In the genomic region with DNA sequence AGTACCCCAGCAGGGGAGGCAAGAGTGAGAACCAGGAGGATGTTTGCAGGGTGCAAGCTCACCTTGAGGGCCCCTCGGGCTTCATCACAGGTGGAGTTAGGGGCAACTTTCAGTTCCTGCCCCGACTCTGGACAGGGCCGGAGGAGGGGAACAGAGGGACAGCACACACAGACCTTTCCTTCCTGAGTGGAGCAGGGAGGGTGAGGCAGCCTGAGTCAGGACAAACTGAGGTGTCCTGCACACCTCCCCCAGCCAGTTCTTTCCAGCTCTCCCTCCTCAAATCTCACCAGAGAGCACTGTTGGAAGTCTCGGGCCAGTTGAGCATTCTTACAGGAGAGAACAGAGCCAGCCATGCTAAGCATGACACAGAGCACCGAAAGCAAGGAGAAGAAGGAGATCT, we compare ENCODE assay signal across 9 cellular contexts. TPM values are rescaled to one million over a fixed set of nuclear protein-coding genes. Genes with fewer than 3 reads are reported as not detected.
DNase-seq lines count a peak whose midpoint lies in the region; ATAC-seq and TF ChIP-seq lines count a peak whose summit lies in the region.
"Had no signal": no experiment of that assay in that cellular context is flagged by ENCODE, and none has a peak within 500 bp of the region (broad histone marks: within the 10 kb centered on the region; RNA-seq: fewer than 3 reads in every experiment).

No MANE protein-coding gene starts in this region.

- TF ChIP-seq CTCF in OCI-LY1 (IDR thresholded peaks at IDR 0.05; ENCODE audit: low read length) (no peak), neural crest cell (conservative IDR thresholded peaks at IDR 0.05) (no peak), GM10248 (IDR thresholded peaks at IDR 0.05; ENCODE audit: control extremely low read depth, extremely low read depth, low read depth, missing control alignments) (no peak)

- peaks cover 11% of the 10 kb centered on the region for H3K36me3 ChIP-seq in CD8-positive, alpha-beta memory T cell (ENCODE audit: insufficient read depth, low read length)
- H3K36me3 ChIP-seq in OCI-LY1 (ENCODE audit: insufficient read depth, low read length) (peaks cover 13% of the 10 kb centered on the region; the same call in 1 of the 2 replicates), duodenal mucosa (ENCODE audit: control insufficient read depth in 1 of 2, insufficient read depth in 2 of 2, low read length in 2 of 2) (peaks cover 11 to 16% of the 10 kb centered on the region in 2 donors)

- peaks cover 7% of the 10 kb centered on the region for H3K4me1 ChIP-seq in CD8-positive, alpha-beta memory T cell (ENCODE audit: insufficient read depth, low read length)
- peaks cover 44% of the 10 kb centered on the region for H3K4me1 ChIP-seq in OCI-LY1 (ENCODE audit: insufficient read depth, low read length, severe bottlenecking)
- peaks cover 29% of the 10 kb centered on the region in 2 donors for H3K4me1 ChIP-seq in duodenal mucosa (ENCODE audit: control insufficient read depth in 1 of 2, insufficient read depth in 2 of 2, low read length in 2 of 2)

- POLR2A ChIA-PET in CD8-positive, alpha-beta memory T cell (lab: Charles Lee), result interaction anchor here (0.6 kb wide), 1 partner anchor 12 kb away, joined by 4 read pairs; no protein-coding TSS in a partner anchor
- POLR2A ChIA-PET in GM10248 (lab: Yijun Ruan, JAX), result no interaction called here

- DNase-seq in CD8-positive, alpha-beta memory T cell, result no peak
- no peak for DNase-seq in neural crest cell (ENCODE audit: low read depth, low spot score)
- no peak for DNase-seq in GM10248 (ENCODE audit: extremely low spot score)
- no peak for DNase-seq in central memory CD4-positive, alpha-beta T cell
- DNase-seq: T-helper 9 cell had no signal

- H3K36me3 Mint-ChIP-seq in CD8-positive, alpha-beta memory T cell, result peaks cover 6 to 25% (median 8%) of the 10 kb centered on the region in 3 donors
- peaks cover 6% of the 10 kb centered on the region for H3K36me3 Mint-ChIP-seq in neural crest cell (ENCODE audit: low read depth)

- H3K9me3 ChIP-seq in CD8-positive, alpha-beta memory T cell (ENCODE audit: low read length), result no peaks in the 10 kb centered on the region
- no peaks in the 10 kb centered on the region for H3K9me3 ChIP-seq in OCI-LY1 (ENCODE audit: low read length)
- no peaks in the 10 kb centered on the region for H3K9me3 ChIP-seq in duodenal mucosa (ENCODE audit: control insufficient read depth in 1 of 2, low read length in 2 of 2)

- ATAC-seq in GM18519 (IDR thresholded peaks at IDR 0.05; ENCODE audit: low FRiP score, unreplicated experiment) (no peak), GM21515 (IDR thresholded peaks at IDR 0.05; ENCODE audit: unreplicated experiment) (no peak)

- peak overlapping the region; percentile 51 for H3K27ac ChIP-seq in CD8-positive, alpha-beta memory T cell (ENCODE audit: low read depth, low read length)
- peak overlapping the region; percentile 55 for H3K27ac ChIP-seq in OCI-LY1 (ENCODE audit: low read depth, low read length, poor library complexity, severe bottlenecking)
- no peak overlapping the region for H3K27ac ChIP-seq in duodenal mucosa (ENCODE audit: low read depth, low read length)

- no peaks in the 10 kb centered on the region for H3K27me3 Mint-ChIP-seq in CD8-positive, alpha-beta memory T cell
- H3K27me3 Mint-ChIP-seq in neural crest cell (ENCODE audit: low read depth), result no peaks in the 10 kb centered on the region

- peak overlapping the region; percentile 86 for H3K4me2 ChIP-seq in OCI-LY1 (ENCODE audit: low read length)

- H3K9ac ChIP-seq in OCI-LY1 (ENCODE audit: low read length) (peak overlapping the region; percentile 68; the same call in 1 of the 2 replicates), duodenal mucosa (ENCODE audit: low read depth in 1 of 2, low read length in 2 of 2) (no peak overlapping the region)

- peak overlapping the region in 4 of 8 donors; percentile 6 to 80 (median 56) for H3K27ac Mint-ChIP-seq in CD8-positive, alpha-beta memory T cell
- peak overlapping the region; percentile 93 for H3K27ac Mint-ChIP-seq in neural crest cell (ENCODE audit: unreplicated experiment)

- H3K4me1 Mint-ChIP-seq in CD8-positive, alpha-beta memory T cell, result peaks cover 26 to 39% (median 38%) of the 10 kb centered on the region in 3 donors
- H3K4me1 Mint-ChIP-seq in neural crest cell, result peaks cover 50% of the 10 kb centered on the region

- no peaks in the 10 kb centered on the region for H3F3A ChIP-seq in OCI-LY1 (ENCODE audit: insufficient read depth, low read length)

- CTCF ChIA-PET in CD8-positive, alpha-beta memory T cell (lab: Charles Lee), result interaction anchor here (6.6 to 7.1 kb wide), 2 partner anchors 7 to 69 kb away, joined by 79 to 116 read pairs; partner anchors contain the start of genes RUSC1 and SCAMP3
- CTCF ChIA-PET in GM10248 (lab: Yijun Ruan, JAX), result interaction anchor here (5.4 to 9.8 kb wide), 2 partner anchors 15 to 71 kb away, joined by 150 to 154 read pairs; partner anchors contain the start of genes CLK2 and RUSC1

- no peaks in the 10 kb centered on the region for H3K9me3 Mint-ChIP-seq in CD8-positive, alpha-beta memory T cell
- no peaks in the 10 kb centered on the region for H3K9me3 Mint-ChIP-seq in neural crest cell

- peak overlapping the region in 6 of 7 donors; percentile 44 to 84 (median 76) for H3K4me3 Mint-ChIP-seq in CD8-positive, alpha-beta memory T cell
- H3K4me3 Mint-ChIP-seq in neural crest cell, result peak overlapping the region; percentile 88

- H3K9me2 ChIP-seq in OCI-LY1 (ENCODE audit: low read depth, low read length), result no peaks in the 10 kb centered on the region

- H3K79me2 ChIP-seq in OCI-LY1 (ENCODE audit: insufficient read depth, low read length), result no peaks in the 10 kb centered on the region

- H3K27me3 ChIP-seq in CD8-positive, alpha-beta memory T cell (ENCODE audit: insufficient read depth, low read length, poor library complexity, severe bottlenecking), result no peaks in the 10 kb centered on the region
- no peaks in the 10 kb centered on the region for H3K27me3 ChIP-seq in OCI-LY1 (ENCODE audit: insufficient read depth, low read length)
- H3K27me3 ChIP-seq in duodenal mucosa (ENCODE audit: control insufficient read depth in 1 of 2, insufficient read depth in 2 of 2, low read length in 2 of 2), result no peaks in the 10 kb centered on the region

- H2AFZ ChIP-seq in OCI-LY1 (ENCODE audit: low read length), result no peak overlapping the region

- H3K4me3 ChIP-seq in CD8-positive, alpha-beta memory T cell (ENCODE audit: low read length), result no peak overlapping the region
- H3K4me3 ChIP-seq in OCI-LY1 (ENCODE audit: low read depth, low read length, poor library complexity, severe bottlenecking), result peak overlapping the region; percentile 72
- peak overlapping the region; percentile 77 to 87 for H3K4me3 ChIP-seq in duodenal mucosa (ENCODE audit: low read depth in 1 of 2, low read length in 2 of 2)

- no peaks in the 10 kb centered on the region for H4K20me1 ChIP-seq in OCI-LY1 (ENCODE audit: insufficient read depth, low read length)

RNA-seq across cellular contexts. Expression of gene ENTREP3, which starts 1.5 kb away (rescaled TPM):
- 10 to 100 TPM; 39.1 to 41.5 TPM for total RNA-seq in CD8-positive, alpha-beta memory T cell
- polyA plus RNA-seq in CD8-positive, alpha-beta memory T cell, result 1.7 TPM
- 93.1 and 94.3 TPM in 2 replicates for total RNA-seq in neural crest cell

RNA-seq across cellular contexts. Expression of gene SCAMP3, which starts 8.4 kb away (rescaled TPM):
- total RNA-seq in CD8-positive, alpha-beta memory T cell, result 100 to 1,000 TPM; 152 to 158 TPM
- 179 TPM for polyA plus RNA-seq in CD8-positive, alpha-beta memory T cell
- 68.9 and 75.3 TPM in 2 replicates for total RNA-seq in neural crest cell

RNA-seq across cellular contexts. Expression of gene CLK2, which starts 19.5 kb away (rescaled TPM):
- total RNA-seq in CD8-positive, alpha-beta memory T cell, result 10 to 100 TPM; 78.3 to 79.8 TPM
- 20.2 TPM for polyA plus RNA-seq in CD8-positive, alpha-beta memory T cell
- total RNA-seq in neural crest cell, result 101 and 104 TPM in 2 replicates

RNA-seq across cellular contexts. Expression of gene HCN3, which starts 23.5 kb away (rescaled TPM):
- total RNA-seq in CD8-positive, alpha-beta memory T cell, result 1 to 10 TPM; 3.2 to 3.7 TPM
- polyA plus RNA-seq in CD8-positive, alpha-beta memory T cell, result 0.18 TPM
- 20.8 and 22.4 TPM in 2 replicates for total RNA-seq in neural crest cell

RNA-seq across cellular contexts. Expression of gene MTX1, which starts 45.3 kb away (rescaled TPM):
- total RNA-seq in CD8-positive, alpha-beta memory T cell, result 10 to 100 TPM; 67.6 to 73.2 TPM
- 43.7 TPM for polyA plus RNA-seq in CD8-positive, alpha-beta memory T cell
- total RNA-seq in neural crest cell, result 36.0 and 38.3 TPM in 2 replicates
